Comparison of ENCODE assay signal across 29 cellular contexts in genomic region chr16:79971237-79971572, GRCh38.
"Had no signal": no experiment of that assay in that cellular context is flagged by ENCODE, and none has a peak within 500 bp of the region (broad histone marks: within the 10 kb centered on the region; RNA-seq: fewer than 3 reads in every experiment).

No MANE protein-coding gene starts in this region.

- H3K4me1 ChIP-seq: body of pancreas, esophagus muscularis mucosa, foreskin keratinocyte, gastroesophageal sphincter had no signal

- ATAC-seq: activated CD4-positive, CD25-positive, alpha-beta regulatory T cell treated with anti-CD3 and anti-CD28 coated beads, Interleukin-2, amount 50 U/mL, for 24 hours; activated CD8-positive, alpha-beta T cell treated with anti-CD3 and anti-CD28 coated beads for 36 hours; activated T-cell treated with anti-CD3 and anti-CD28 coated beads, Interleukin-2, amount 50 U/mL, for 4 hours; activated T-helper 17 cell treated with anti-CD3 and anti-CD28 coated beads, Interleukin-2, amount 50 U/mL, for 72 hours; body of pancreas; effector memory CD8-positive, alpha-beta T cell; foreskin keratinocyte had no signal

- H3K27me3 ChIP-seq: body of pancreas, esophagus muscularis mucosa, foreskin keratinocyte, gastroesophageal sphincter, heart right ventricle had no signal

- H3K4me3 ChIP-seq: body of pancreas, esophagus muscularis mucosa, gastroesophageal sphincter, heart right ventricle had no signal

- DNase-seq: activated B cell treated with CpG ODN at 0.5 μM for 24 hours; activated CD4-positive, alpha-beta T cell treated with anti-CD3 and anti-CD28 coated beads for 48 hours; activated CD4-positive, alpha-beta T cell treated with anti-CD3 and anti-CD28 coated beads, Interleukin-2, amount 50 U/mL, for 1 hour; activated CD4-positive, alpha-beta T cell treated with anti-CD3 and anti-CD28 coated beads, Interleukin-2, amount 50 U/mL, for 48 hours; activated CD8-positive, alpha-beta memory T cell treated with anti-CD3 and anti-CD28 coated beads for 24 hours; activated CD8-positive, alpha-beta T cell treated with anti-CD3 and anti-CD28 coated beads for 36 hours; activated effector memory CD4-positive, alpha-beta T cell treated with Interleukin-2 at 50 U/mL for 16 hours; activated gamma-delta T cell treated with Interleukin-2 at 50 U/mL for 16 hours; activated naive CD4-positive, alpha-beta T cell treated with anti-CD3 and anti-CD28 coated beads, Interleukin-2, amount 50 U/mL, for 16 hours; activated naive CD4-positive, alpha-beta T cell treated with Interleukin-2 at 50 U/mL for 16 hours; activated T-cell treated with anti-CD3 and anti-CD28 coated beads, Interleukin-2, amount 50 U/mL, for 4 hours; amygdala; aorta; body of pancreas; caudate nucleus; cortex of kidney; dermis blood vessel endothelial cell; effector CD4-positive, alpha-beta T cell; effector memory CD8-positive, alpha-beta T cell; foreskin keratinocyte; heart right ventricle; T-helper 9 cell; WERI-Rb-1 had no signal

- H3K27ac ChIP-seq: body of pancreas, esophagus muscularis mucosa, foreskin keratinocyte, gastroesophageal sphincter, WERI-Rb-1 had no signal

- H3K27ac Mint-ChIP-seq: activated B cell treated with CpG ODN at 0.5 μM for 24 hours; activated CD8-positive, alpha-beta T cell treated with anti-CD3 and anti-CD28 coated beads for 36 hours; activated naive CD8-positive, alpha-beta T cell; activated T-helper 17 cell treated with anti-CD3 and anti-CD28 coated beads, Interleukin-2, amount 50 U/mL, for 72 hours; effector memory CD8-positive, alpha-beta T cell; T-helper 1 cell treated with Interleukin-12 subunit alpha and Interleukin-12 subunit beta and Interleukin-4 antibody, amounts not matched to agents 30 μg/mL and 1 μg/mL, for 36 hours had no signal

- H3K9me3 Mint-ChIP-seq: activated B cell treated with CpG ODN at 0.5 μM for 24 hours; activated CD8-positive, alpha-beta T cell treated with anti-CD3 and anti-CD28 coated beads for 36 hours; activated T-cell treated with anti-CD3 and anti-CD28 coated beads, Interleukin-2, amount 50 U/mL, for 4 hours; activated T-helper 17 cell treated with anti-CD3 and anti-CD28 coated beads, Interleukin-2, amount 50 U/mL, for 72 hours; effector memory CD8-positive, alpha-beta T cell; T-helper 1 cell treated with Interleukin-12 subunit alpha and Interleukin-12 subunit beta and Interleukin-4 antibody, amounts not matched to agents 30 μg/mL and 1 μg/mL, for 36 hours had no signal

- H3K4me1 Mint-ChIP-seq: activated B cell treated with CpG ODN at 0.5 μM for 24 hours; activated T-helper 17 cell treated with anti-CD3 and anti-CD28 coated beads, Interleukin-2, amount 50 U/mL, for 72 hours had no signal

- H3K9me3 ChIP-seq: body of pancreas, esophagus muscularis mucosa, gastroesophageal sphincter, heart right ventricle had no signal

- H3K27me3 Mint-ChIP-seq: activated B cell treated with CpG ODN at 0.5 μM for 24 hours; activated CD8-positive, alpha-beta T cell treated with anti-CD3 and anti-CD28 coated beads for 36 hours; activated naive CD8-positive, alpha-beta T cell had no signal

- H3K36me3 Mint-ChIP-seq: activated naive CD8-positive, alpha-beta T cell had no signal

- H3K4me3 Mint-ChIP-seq: activated B cell treated with CpG ODN at 0.5 μM for 24 hours; activated CD8-positive, alpha-beta T cell treated with anti-CD3 and anti-CD28 coated beads for 36 hours; activated naive CD8-positive, alpha-beta T cell; activated T-cell treated with anti-CD3 and anti-CD28 coated beads, Interleukin-2, amount 50 U/mL, for 4 hours; activated T-helper 17 cell treated with anti-CD3 and anti-CD28 coated beads, Interleukin-2, amount 50 U/mL, for 72 hours; effector memory CD8-positive, alpha-beta T cell; T-helper 1 cell treated with Interleukin-12 subunit alpha and Interleukin-12 subunit beta and Interleukin-4 antibody, amounts not matched to agents 30 μg/mL and 1 μg/mL, for 36 hours had no signal

- H3K36me3 ChIP-seq: esophagus muscularis mucosa, gastroesophageal sphincter, heart right ventricle, WERI-Rb-1 had no signal
